ENCODE assay signal across 28 cellular contexts in genomic region chr17:66805567-66805966, GRCh38. TPM values are rescaled to one million over a fixed set of nuclear protein-coding genes. Genes with fewer than 3 reads are reported as not detected.
DNase-seq lines count a peak whose midpoint lies in the region; ATAC-seq and TF ChIP-seq lines count a peak whose summit lies in the region.
"Had no signal": no experiment of that assay in that cellular context is flagged by ENCODE, and none has a peak within 500 bp of the region (broad histone marks: within the 10 kb centered on the region; RNA-seq: fewer than 3 reads in every experiment).

No MANE protein-coding gene starts in this region.

- ATAC-seq in left cardiac atrium (no peak), T-helper 17 cell (no peak)
- ATAC-seq: foreskin keratinocyte, left ventricle myocardium superior, pancreas had no signal

- TF ChIP-seq CTCF in PC-9 (conservative IDR thresholded peaks at IDR 0.05): no peak

- DNase-seq in cardiac septum (ENCODE audit: low spot score): peak; percentile 26
- no peak for DNase-seq in left cardiac atrium
- DNase-seq in NCI-H82 treated with DMSO at 0.1 percent for 48 hours (lab: John Stamatoyannopoulos, UW; ENCODE audit: unreplicated experiment): peak; percentile 45
- DNase-seq in kidney tubule cell (ENCODE audit: low spot score): peak; percentile 2
- DNase-seq in PC-9: no peak
- no peak for DNase-seq in T-helper 17 cell
- DNase-seq in H7: no peak
- no peak for DNase-seq in NCI-H128 (lab: John Stamatoyannopoulos, UW; ENCODE audit: unreplicated experiment)
- DNase-seq: ACHN; activated CD4-positive, alpha-beta T cell treated with anti-CD3 and anti-CD28 coated beads, Interleukin-2, amount 50 U/mL, for 1 hour; activated CD8-positive, alpha-beta memory T cell treated with anti-CD3 and anti-CD28 coated beads, Interleukin-2, amount 50 U/mL, for 4 hours; effector memory CD4-positive, alpha-beta T cell; foreskin keratinocyte; IMR-90; left ventricle myocardium superior; midbrain; NCI-H2107; NCI-H524; pancreas; stimulated activated CD4-positive, alpha-beta T cell treated with anti-CD3 and anti-CD28 coated beads, Interleukin-12 subunit alpha, Interleukin-12 subunit beta, amount 100 ng/mL, for 4 hours; stimulated activated CD4-positive, alpha-beta T cell treated with anti-CD3 and anti-CD28 coated beads, Interleukin-4, amount 100 ng/mL, for 24 hours; T-helper 2 cell had no signal

- H3K27ac Mint-ChIP-seq in T-helper 17 cell: no peak overlapping the region
- H3K27ac Mint-ChIP-seq: activated T-helper 2 cell treated with anti-CD3 and anti-CD28 coated beads, Interferon-gamma antibody, Interleukin-2, Interleukin-4, amounts not matched to agents 10 μg/mL and 5 μg/mL and 100 μg/mL, durations not matched to agents 14 hours and 24 hours and 36 hours; nephron had no signal

- no peaks in the 10 kb centered on the region for H3K36me3 Mint-ChIP-seq in T-helper 17 cell (ENCODE audit: low read depth)

- CTCF ChIA-PET in PC-9 (lab: Charles Lee): no interaction called here

- H3F3A ChIP-seq in PC-9 (ENCODE audit: insufficient read depth, low read depth): peaks cover 9% of the 10 kb centered on the region; the same call in 1 of the 2 replicates

- intact Hi-C loops in cardiac septum (cut with DNase I) (no loop called here), left cardiac atrium (cut with DNase I) (no loop called here), PC-9 (cut with micrococcal nuclease; ENCODE audit: unreplicated experiment) (no loop called here)

- H3K27me3 Mint-ChIP-seq in T-helper 17 cell: no peaks in the 10 kb centered on the region
- H3K27me3 Mint-ChIP-seq: brain had no signal

- no peaks in the 10 kb centered on the region for H3K9me2 ChIP-seq in PC-9 (ENCODE audit: insufficient read depth)

- H3K27me3 ChIP-seq in PC-9 (ENCODE audit: insufficient read depth, low read depth): no peaks in the 10 kb centered on the region
- no peaks in the 10 kb centered on the region for H3K27me3 ChIP-seq in H7 (ENCODE audit: control insufficient read depth, insufficient read depth, low read length)
- H3K27me3 ChIP-seq: foreskin keratinocyte, pancreas, right atrium auricular region had no signal

- POLR2A ChIA-PET in PC-9 (lab: Charles Lee; ENCODE audit: unreplicated experiment): no interaction called here

- no peak overlapping the region for H3K4me3 Mint-ChIP-seq in T-helper 17 cell
- H3K4me3 Mint-ChIP-seq: brain, nephron had no signal

- H3K36me3 ChIP-seq in PC-9 (ENCODE audit: low read depth): no peaks in the 10 kb centered on the region
- no peaks in the 10 kb centered on the region for H3K36me3 ChIP-seq in H7 (replicated peaks; ENCODE audit: control insufficient read depth, insufficient read depth, low read length)
- H3K36me3 ChIP-seq: pancreas, right atrium auricular region had no signal

- no peak overlapping the region for H3K4me3 ChIP-seq in PC-9
- H3K4me3 ChIP-seq in H7 (ENCODE audit: insufficient read depth, low read depth, low read length): no peak overlapping the region
- H3K4me3 ChIP-seq: pancreas, right atrium auricular region had no signal

- H2AFZ ChIP-seq in PC-9: no peak overlapping the region

- no TSS peak for BruUV-seq in PC-9 (replicated peaks; lab: Mats Ljungman, UMichigan)

- no peaks in the 10 kb centered on the region for H4K20me1 ChIP-seq in PC-9 (ENCODE audit: insufficient read depth)

- H3K9me3 ChIP-seq in PC-9 (ENCODE audit: insufficient read depth, low read depth): no peaks in the 10 kb centered on the region
- no peaks in the 10 kb centered on the region for H3K9me3 ChIP-seq in T-helper 17 cell (ENCODE audit: control insufficient read depth, low read length, poor library complexity, severe bottlenecking)
- H3K9me3 ChIP-seq: pancreas, right atrium auricular region had no signal

- H3K4me1 Mint-ChIP-seq in T-helper 17 cell: peaks cover 5% of the 10 kb centered on the region
- H3K4me1 Mint-ChIP-seq: nephron had no signal

- no peak overlapping the region for H3K4me2 ChIP-seq in PC-9

- H3K4me1 ChIP-seq in PC-9 (replicated peaks; ENCODE audit: insufficient read depth): no peaks in the 10 kb centered on the region
- H3K4me1 ChIP-seq: foreskin keratinocyte, right atrium auricular region had no signal

- no peaks in the 10 kb centered on the region for H3K79me2 ChIP-seq in PC-9 (ENCODE audit: low read depth)

- H3K27ac ChIP-seq in PC-9: no peak overlapping the region
- H3K27ac ChIP-seq: foreskin keratinocyte, pancreas, right atrium auricular region had no signal

RNA-seq across cellular contexts. Expression of gene CACNG5, which starts 29.4 kb away (rescaled TPM):
- total RNA-seq in cardiac septum: not detected
- not detected for total RNA-seq in left cardiac atrium
- total RNA-seq in PC-9 (2021): not detected in 2 replicates
- not detected for total RNA-seq in T-helper 17 cell
- 1.4 and 2.0 TPM in 2 replicates for total RNA-seq in H7 (2014; rRNA removed; shearing (Covaris generic))
- total RNA-seq: activated T-helper 2 cell treated with anti-CD3 and anti-CD28 coated beads, Interferon-gamma antibody, Interleukin-2, Interleukin-4, amounts not matched to agents 10 μg/mL and 5 μg/mL and 100 μg/mL, durations not matched to agents 14 hours and 24 hours and 36 hours; chondrocyte; foreskin keratinocyte; IMR-90; left ventricle myocardium superior; M059J; right atrium auricular region had no signal

Comparison
In these comparisons a context has a peak if more than half of its experiments do, and no peak if none do; other contexts are left out.
1. DNase-seq: peak in cardiac septum (single experiment), NCI-H82 treated with DMSO at 0.1 percent for 48 hours (single experiment) and kidney tubule cell (single experiment); none in left cardiac atrium (single experiment), PC-9 (0 of 2), T-helper 17 cell (0 of 3), H7 (single experiment) and NCI-H128 (single experiment).